In genomic region chr2:152115952-152116351, GRCh38 we compare ENCODE assay signal across 20 cellular contexts. TPM values are rescaled to one million over a fixed set of nuclear protein-coding genes. Genes with fewer than 3 reads are reported as not detected.
DNase-seq lines count a peak whose midpoint lies in the region; ATAC-seq and TF ChIP-seq lines count a peak whose summit lies in the region.
"Had no signal": no experiment of that assay in that cellular context is flagged by ENCODE, and none has a peak within 500 bp of the region (broad histone marks: within the 10 kb centered on the region; RNA-seq: fewer than 3 reads in every experiment).

No MANE protein-coding gene starts in this region.

- H3K79me2 ChIP-seq in PC-3 (ENCODE audit: low read length), result no peaks in the 10 kb centered on the region

- POLR2A ChIA-PET in PC-3 (lab: Charles Lee; ENCODE audit: unreplicated experiment), result no interaction called here

- H3K4me3 ChIP-seq in PC-3 (ENCODE audit: low read length) (no peak overlapping the region), epithelial cell of proximal tubule (ENCODE audit: low read depth, low read length) (no peak overlapping the region), testis (no peak overlapping the region)
- H3K4me3 ChIP-seq: gastrocnemius medialis, lung had no signal

- no peaks in the 10 kb centered on the region for H3K9me2 ChIP-seq in PC-3 (replicated peaks; ENCODE audit: low read length)

- peak; percentile 23 for DNase-seq in activated CD4-positive, alpha-beta T cell treated with anti-CD3 and anti-CD28 coated beads, Interleukin-2, amount 10 ng/mL, durations not matched to agents 24 days and 14 days
- no peak for DNase-seq in activated CD4-positive, alpha-beta T cell treated with anti-CD3 and anti-CD28 coated beads for 48 hours
- DNase-seq in PC-3, result peak; percentile 17
- no peak for DNase-seq in epithelial cell of proximal tubule (ENCODE audit: low read depth)
- DNase-seq in testis, result peak; percentile 37
- no peak for DNase-seq in HPDE6-E6E7 (ENCODE audit: extremely low spot score)
- DNase-seq in NCI-H187 treated with DMSO at 0.1 percent for 48 hours (lab: John Stamatoyannopoulos, UW), result no peak
- DNase-seq: activated CD4-positive, CD25-positive, alpha-beta regulatory T cell; cerebellar nuclear complex; gastrocnemius medialis; GF-D8; MV-4-11; naive thymus-derived CD4-positive, alpha-beta T cell had no signal

- WGBS in testis, 2 donors, result 71 to 74% methylated on average over 3 of the region's 3 CpGs

- CTCF ChIA-PET in PC-3 (lab: Charles Lee), result no interaction called here

- H3K27me3 ChIP-seq in PC-3 (ENCODE audit: low read length) (no peaks in the 10 kb centered on the region), testis (no peaks in the 10 kb centered on the region)
- H3K27me3 ChIP-seq: gastrocnemius medialis had no signal

- H3K9ac ChIP-seq in PC-3 (ENCODE audit: low read length), result no peak overlapping the region

- no peaks in the 10 kb centered on the region for H3K9me3 Mint-ChIP-seq in activated CD4-positive, alpha-beta T cell treated with anti-CD3 and anti-CD28 coated beads, Interleukin-2, amount 10 ng/mL, durations not matched to agents 24 days and 14 days
- H3K9me3 Mint-ChIP-seq: activated T-helper 2 cell treated with anti-CD3 and anti-CD28 coated beads, Interferon-gamma antibody, Interleukin-2, Interleukin-4, amounts not matched to agents 10 μg/mL and 5 μg/mL and 100 μg/mL, durations not matched to agents 14 hours and 24 hours and 36 hours; naive thymus-derived CD4-positive, alpha-beta T cell; stimulated activated naive CD8-positive, alpha-beta T cell treated with anti-CD3 and anti-CD28 coated beads, Interleukin-15, Interleukin-2, amounts not matched to agents 100 ng/mL and 50 ng/mL, for 24 hours; T-helper 1 cell treated with Interleukin-12 subunit alpha and Interleukin-12 subunit beta and Interleukin-4 antibody, amounts not matched to agents 30 μg/mL and 1 μg/mL, for 36 hours had no signal

- H4K20me1 ChIP-seq in PC-3 (ENCODE audit: low read length), result no peaks in the 10 kb centered on the region

- H3K4me3 Mint-ChIP-seq in activated CD4-positive, alpha-beta T cell treated with anti-CD3 and anti-CD28 coated beads, Interleukin-2, amount 10 ng/mL, durations not matched to agents 24 days and 14 days, result no peak overlapping the region
- H3K4me3 Mint-ChIP-seq: naive thymus-derived CD4-positive, alpha-beta T cell; stimulated activated naive CD8-positive, alpha-beta T cell treated with anti-CD3 and anti-CD28 coated beads, Interleukin-15, Interleukin-2, amounts not matched to agents 100 ng/mL and 50 ng/mL, for 24 hours; T-helper 1 cell treated with Interleukin-12 subunit alpha and Interleukin-12 subunit beta and Interleukin-4 antibody, amounts not matched to agents 30 μg/mL and 1 μg/mL, for 36 hours had no signal

- intact Hi-C loops in activated CD4-positive, alpha-beta T cell treated with anti-CD3 and anti-CD28 coated beads, Interleukin-2, amount 10 ng/mL, durations not matched to agents 24 days and 14 days (cut with micrococcal nuclease), result no loop called here
- intact Hi-C loops in PC-3 (cut with micrococcal nuclease), result loop anchor here (1.0 kb wide), 1 partner anchor 79 kb away; no protein-coding TSS in a partner anchor
- intact Hi-C loops in testis (cut with DNase I; ENCODE audit: low total_unique reads), result no loop called here

- H3F3A ChIP-seq in PC-3 (ENCODE audit: low read length, unreplicated experiment), result no peaks in the 10 kb centered on the region

- H3K36me3 ChIP-seq in PC-3 (ENCODE audit: low read depth, low read length) (peaks cover 4% of the 10 kb centered on the region; the same call in 1 of the 2 replicates), testis (ENCODE audit: low read depth, missing control alignments) (no peaks in the 10 kb centered on the region)
- H3K36me3 ChIP-seq: gastrocnemius medialis had no signal

- H3K4me1 ChIP-seq in PC-3 (ENCODE audit: insufficient read depth, low read length), result no peaks in the 10 kb centered on the region
- no peaks in the 10 kb centered on the region for H3K4me1 ChIP-seq in testis
- H3K4me1 ChIP-seq: Caco-2, gastrocnemius medialis had no signal

- H2AFZ ChIP-seq in PC-3 (ENCODE audit: low read length), result no peak overlapping the region

- no peaks in the 10 kb centered on the region for H3K27me3 Mint-ChIP-seq in activated CD4-positive, alpha-beta T cell treated with anti-CD3 and anti-CD28 coated beads, Interleukin-2, amount 10 ng/mL, durations not matched to agents 24 days and 14 days
- H3K27me3 Mint-ChIP-seq: naive thymus-derived CD4-positive, alpha-beta T cell; stimulated activated naive CD8-positive, alpha-beta T cell treated with anti-CD3 and anti-CD28 coated beads, Interleukin-15, Interleukin-2, amounts not matched to agents 100 ng/mL and 50 ng/mL, for 24 hours had no signal

- no peak for TF ChIP-seq POLR2A in testis (IDR thresholded peaks at IDR 0.05)

- H3K27ac Mint-ChIP-seq in activated CD4-positive, alpha-beta T cell treated with anti-CD3 and anti-CD28 coated beads, Interleukin-2, amount 10 ng/mL, durations not matched to agents 24 days and 14 days, result no peak overlapping the region
- H3K27ac Mint-ChIP-seq: activated T-helper 2 cell treated with anti-CD3 and anti-CD28 coated beads, Interferon-gamma antibody, Interleukin-2, Interleukin-4, amounts not matched to agents 10 μg/mL and 5 μg/mL and 100 μg/mL, durations not matched to agents 14 hours and 24 hours and 36 hours; stimulated activated naive CD8-positive, alpha-beta T cell treated with anti-CD3 and anti-CD28 coated beads, Interleukin-15, Interleukin-2, amounts not matched to agents 100 ng/mL and 50 ng/mL, for 24 hours; T-helper 1 cell treated with Interleukin-12 subunit alpha and Interleukin-12 subunit beta and Interleukin-4 antibody, amounts not matched to agents 30 μg/mL and 1 μg/mL, for 36 hours had no signal

- no TSS peak for BruUV-seq in PC-3 (replicated peaks; lab: Mats Ljungman, UMichigan)

- H3K27ac ChIP-seq in PC-3 (ENCODE audit: low read length), result no peak overlapping the region
- H3K27ac ChIP-seq in testis, result no peak overlapping the region
- H3K27ac ChIP-seq: gastrocnemius medialis had no signal

- peak; percentile 33 for ATAC-seq in PC-3
- no peak for ATAC-seq in HG03378 (IDR thresholded peaks at IDR 0.05; ENCODE audit: unreplicated experiment)
- ATAC-seq: gastrocnemius medialis; naive thymus-derived CD4-positive, alpha-beta T cell; Right ventricle myocardium inferior had no signal

- H3K36me3 Mint-ChIP-seq in activated CD4-positive, alpha-beta T cell treated with anti-CD3 and anti-CD28 coated beads, Interleukin-2, amount 10 ng/mL, durations not matched to agents 24 days and 14 days (ENCODE audit: low read depth), result no peaks in the 10 kb centered on the region

- no peaks in the 10 kb centered on the region for H3K4me1 Mint-ChIP-seq in activated CD4-positive, alpha-beta T cell treated with anti-CD3 and anti-CD28 coated beads, Interleukin-2, amount 10 ng/mL, durations not matched to agents 24 days and 14 days
- H3K4me1 Mint-ChIP-seq: naive thymus-derived CD4-positive, alpha-beta T cell had no signal

- H3K9me3 ChIP-seq in PC-3 (ENCODE audit: low read length) (no peaks in the 10 kb centered on the region), testis (no peaks in the 10 kb centered on the region)
- H3K9me3 ChIP-seq: Caco-2, gastrocnemius medialis had no signal

- no peak overlapping the region for H3K4me2 ChIP-seq in PC-3 (ENCODE audit: low read length)

- TF ChIP-seq CTCF in PC-3 (conservative IDR thresholded peaks at IDR 0.05; ENCODE audit: low read depth, low read length) (peak; percentile 38; the same call in 1 of the 2 replicates), epithelial cell of proximal tubule (conservative IDR thresholded peaks at IDR 0.05; ENCODE audit: low read depth, low read length) (peak; percentile 28), testis (IDR thresholded peaks at IDR 0.05) (peak in 2 of 3 experiments; percentile 6 to 14)

RNA-seq across cellular contexts. Expression of gene CACNB4, which starts 17.1 kb away (rescaled TPM):
- total RNA-seq in activated CD4-positive, alpha-beta T cell treated with anti-CD3 and anti-CD28 coated beads, Interleukin-2, amount 10 ng/mL, durations not matched to agents 24 days and 14 days, result 0.19 and 0.31 TPM in 2 replicates
- total RNA-seq in PC-3 (2014; rRNA removed) (not detected in 2 replicates), epithelial cell of proximal tubule (0.14 and 0.52 TPM in 2 replicates), testis (10 to 100 TPM; 82.2 to 83.8 TPM)
- 7.8 TPM for polyA plus RNA-seq in testis (ENCODE audit: insufficient read depth, low read depth, low replicate concordance)
- polyA plus RNA-seq: naive thymus-derived CD4-positive, alpha-beta T cell had no signal

RNA-seq across cellular contexts. Expression of gene STAM2, which starts 59.6 kb away (rescaled TPM):
- 16.9 and 22.2 TPM in 2 replicates for total RNA-seq in activated CD4-positive, alpha-beta T cell treated with anti-CD3 and anti-CD28 coated beads, Interleukin-2, amount 10 ng/mL, durations not matched to agents 24 days and 14 days
- 18.0 and 21.0 TPM in 2 replicates for total RNA-seq in PC-3 (2014; rRNA removed)
- total RNA-seq in epithelial cell of proximal tubule, result 18.7 and 20.9 TPM in 2 replicates
- 10 to 100 TPM; 35.7 to 37.7 TPM for total RNA-seq in testis
- 47.6 TPM for polyA plus RNA-seq in testis (ENCODE audit: insufficient read depth, low read depth, low replicate concordance)

Comparison
In these comparisons a context has a peak if more than half of its experiments do, and no peak if none do; other contexts are left out.
1. DNase-seq: peak in activated CD4-positive, alpha-beta T cell treated with anti-CD3 and anti-CD28 coated beads, Interleukin-2, amount 10 ng/mL, durations not matched to agents 24 days and 14 days (single experiment), PC-3 (single experiment) and testis (single experiment); none in activated CD4-positive, alpha-beta T cell treated with anti-CD3 and anti-CD28 coated beads for 48 hours (single experiment), epithelial cell of proximal tubule (single experiment), HPDE6-E6E7 (single experiment) and NCI-H187 treated with DMSO at 0.1 percent for 48 hours (single experiment).
2. RNA of gene CACNB4, which starts 17.1 kb away (total RNA-seq): 82.2 to 83.8 TPM in testis; 0.14 to 0.52 TPM in epithelial cell of proximal tubule, 0.19 to 0.31 TPM in activated CD4-positive, alpha-beta T cell treated with anti-CD3 and anti-CD28 coated beads, Interleukin-2, amount 10 ng/mL, durations not matched to agents 24 days and 14 days and not detected in PC-3; every median in the first group is over 10 times any median in the second.
3. Peak in every context shown above with its lines, with median percentiles within 50 percentile points of each other: CTCF ChIP-seq.